Comparison of ENCODE assay signal across 8 cellular contexts in the genomic region with DNA sequence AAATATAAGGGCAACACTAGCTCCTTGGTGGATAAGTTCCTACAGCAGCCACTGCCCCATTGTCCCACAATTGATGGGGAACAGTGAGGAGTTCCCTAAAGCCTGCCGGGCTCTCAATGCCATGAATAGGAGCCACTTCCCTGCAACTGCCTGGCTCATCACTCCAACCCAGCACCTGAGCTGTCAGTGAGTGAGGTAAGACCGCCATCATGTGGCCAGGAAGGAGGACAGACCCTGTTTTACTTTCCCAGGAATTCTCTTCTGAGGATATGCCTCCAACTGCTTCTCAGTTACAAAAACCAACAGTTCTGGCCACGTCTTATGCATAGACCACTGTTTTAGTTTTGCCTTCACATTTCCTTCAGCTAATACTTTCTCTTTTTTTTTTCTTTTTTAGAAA. TPM values are rescaled to one million over a fixed set of nuclear protein-coding genes. Genes with fewer than 3 reads are reported as not detected.
DNase-seq lines count a peak whose midpoint lies in the region; ATAC-seq and TF ChIP-seq lines count a peak whose summit lies in the region.

No MANE protein-coding gene starts in this region.

- ATAC-seq in GM18867 (IDR thresholded peaks at IDR 0.05; ENCODE audit: unreplicated experiment) (peak; percentile 50), HG03280 (IDR thresholded peaks at IDR 0.05; ENCODE audit: unreplicated experiment) (no peak), HG02852 (IDR thresholded peaks at IDR 0.05; ENCODE audit: unreplicated experiment) (no peak), HG03039 (IDR thresholded peaks at IDR 0.05; ENCODE audit: unreplicated experiment) (no peak)

- DNase-seq in AG04449 (ENCODE audit: low read depth, low spot score) = no peak
- peak; percentile 76 for DNase-seq in NCI-H2227 treated with DMSO at 0.1 percent for 48 hours (lab: John Stamatoyannopoulos, UW)
- DNase-seq in choroid plexus epithelial cell (ENCODE audit: low read depth) = peak; percentile 56
- DNase-seq in ovary = peak in 3 of 5 donors; percentile 15 to 42 (median 24)

- no peaks in the 10 kb centered on the region for H3K36me3 ChIP-seq in ovary

- intact Hi-C loops in ovary (cut with DNase I) = loop anchor here in 1 of 4 donors (10.0 kb wide), 1 partner anchor 250 kb away; no protein-coding TSS in a partner anchor

- POLR2A ChIA-PET in AG04449 (lab: Yijun Ruan, JAX) = no interaction called here

- CTCF ChIA-PET in AG04449 (lab: Yijun Ruan, JAX) = interaction anchor here (0.9 to 2.6 kb wide), 11 partner anchors 9 to 431 kb away, joined by 3 to 20 read pairs (median 5); no protein-coding TSS in a partner anchor

- TF ChIP-seq CTCF in AG04449 (IDR thresholded peaks at IDR 0.05; ENCODE audit: insufficient read depth, low read length, missing control alignments) = peak; percentile 49
- peak; percentile 69 for TF ChIP-seq CTCF in choroid plexus epithelial cell (conservative IDR thresholded peaks at IDR 0.05; ENCODE audit: low read depth, low read length)
- peak in 1 of 3 donors; percentile 23 for TF ChIP-seq CTCF in ovary (IDR thresholded peaks at IDR 0.05)

- no peaks in the 10 kb centered on the region for H3K9me3 ChIP-seq in ovary

- WGBS in ovary, 3 donors = 25 to 26% (median 26%) methylated on average over 3 of the region's 3 CpGs

- H3K4me1 ChIP-seq in ovary (ENCODE audit: insufficient read depth) = no peaks in the 10 kb centered on the region

- TF ChIP-seq POLR2A in ovary (IDR thresholded peaks at IDR 0.05) = no peak

- no peak for TF ChIP-seq EP300 in ovary (IDR thresholded peaks at IDR 0.05)

- no peak overlapping the region for H3K27ac ChIP-seq in ovary

- H3K27me3 ChIP-seq in ovary = no peaks in the 10 kb centered on the region

- H3K4me3 ChIP-seq in AG04449 (ENCODE audit: low read depth, low read length) = no peak overlapping the region
- no peak overlapping the region for H3K4me3 ChIP-seq in choroid plexus epithelial cell (ENCODE audit: low read depth, low read length)
- H3K4me3 ChIP-seq in ovary = no peak overlapping the region

RNA-seq across cellular contexts. Expression of a gene that starts 45.5 kb away (rescaled TPM):
- total RNA-seq in ovary = 10 to 100 TPM in 4 of 7 donors, 1 to 10 TPM in 3; 2.1 to 56.6 (median 14.9) TPM
- polyA plus RNA-seq in ovary = 100 to 1,000 TPM in 1 of 2 donors, 10 to 100 TPM in 1; 18.1 to 108 TPM
